Comparison of ENCODE assay signal across 9 cellular contexts in genomic region chrX:13747836-13748235, GRCh38. TPM values are rescaled to one million over a fixed set of nuclear protein-coding genes. Genes with fewer than 3 reads are reported as not detected.
DNase-seq lines count a peak whose midpoint lies in the region; ATAC-seq, FAIRE-seq and TF ChIP-seq lines count a peak whose summit lies in the region.
"Had no signal": no experiment of that assay in that cellular context is flagged by ENCODE, and none has a peak within 500 bp of the region (broad histone marks: within the 10 kb centered on the region; RNA-seq: fewer than 3 reads in every experiment).

No MANE protein-coding gene starts in this region.

- DNase-seq in CD14-positive monocyte (ENCODE audit: low spot score) = no peak
- no peak for DNase-seq in GM12892 (ENCODE audit: insufficient read length)
- DNase-seq in SJCRH30 = peak; percentile 57 to 73
- DNase-seq in epithelial cell of esophagus (ENCODE audit: low read depth) = peak; percentile 67
- no peak for DNase-seq in nephron progenitor cell

- H3K4me3 Mint-ChIP-seq in CD14-positive monocyte = no peak overlapping the region
- H3K4me3 Mint-ChIP-seq in nephron progenitor cell = no peak overlapping the region

- H3K27me3 ChIP-seq in SJCRH30 = no peaks in the 10 kb centered on the region
- H3K27me3 ChIP-seq: SJSA1 had no signal

- H3K4me1 ChIP-seq in SJCRH30 = peaks cover 4% of the 10 kb centered on the region; the same call in 1 of the 2 replicates
- H3K4me1 ChIP-seq: SJSA1 had no signal

- no peak overlapping the region for H3K27ac ChIP-seq in SJCRH30
- H3K27ac ChIP-seq: SJSA1 had no signal

- H3K36me3 Mint-ChIP-seq in CD14-positive monocyte = peaks cover 8 to 19% of the 10 kb centered on the region in 2 donors
- peaks cover 30% of the 10 kb centered on the region for H3K36me3 Mint-ChIP-seq in nephron progenitor cell (ENCODE audit: low read depth)

- TF ChIP-seq POLR2A in GM12892 (IDR thresholded peaks at IDR 0.05; ENCODE audit: low read depth, low read length) = no peak

- peak; percentile 52 for TF ChIP-seq CTCF in CD14-positive monocyte (IDR thresholded peaks at IDR 0.05)
- TF ChIP-seq CTCF in epithelial cell of esophagus (IDR thresholded peaks at IDR 0.05; ENCODE audit: insufficient read depth, low read depth, low read length, missing control alignments) = peak; percentile 53
- TF ChIP-seq CTCF in nephron progenitor cell (IDR thresholded peaks at IDR 0.05) = peak; percentile 26

- peak; percentile 87 for FAIRE-seq in GM12892 (lab: Jason Lieb, UNC)

- H3K9me3 Mint-ChIP-seq in CD14-positive monocyte (peaks cover 0 to 1% (median 0%) of the 10 kb centered on the region in 7 donors), nephron progenitor cell (peaks cover 13% of the 10 kb centered on the region)

- H3K27ac Mint-ChIP-seq in CD14-positive monocyte = peak overlapping the region in 3 of 7 donors; percentile 31 to 43 (median 33)
- no peak overlapping the region for H3K27ac Mint-ChIP-seq in nephron progenitor cell

- no peaks in the 10 kb centered on the region for H3K9me3 ChIP-seq in SJCRH30 (replicated peaks)
- H3K9me3 ChIP-seq: SJSA1 had no signal

- intact Hi-C loops in CD14-positive monocyte (cut with micrococcal nuclease) = loop anchor here in 1 of 2 donors (10.0 kb wide), 1 partner anchor 287 kb away; no protein-coding TSS in a partner anchor

- H3K4me1 Mint-ChIP-seq in CD14-positive monocyte = peaks cover 13% of the 10 kb centered on the region
- H3K4me1 Mint-ChIP-seq in nephron progenitor cell = no peaks in the 10 kb centered on the region

- peaks cover 49% of the 10 kb centered on the region for H3K36me3 ChIP-seq in SJCRH30

- H3K4me3 ChIP-seq in SJCRH30 (no peak overlapping the region), epithelial cell of esophagus (ENCODE audit: low read length) (no peak overlapping the region)
- H3K4me3 ChIP-seq: SJSA1 had no signal

- H3K27me3 Mint-ChIP-seq in CD14-positive monocyte (ENCODE audit: low read depth in 3 of 3) (peaks cover 0 to 8% (median 0%) of the 10 kb centered on the region in 3 donors), nephron progenitor cell (ENCODE audit: low read depth, poor library complexity) (no peaks in the 10 kb centered on the region)

- no peak for ATAC-seq in activated CD4-positive, CD25-positive, alpha-beta regulatory T cell treated with anti-CD3 and anti-CD28 coated beads, Interleukin-2, amount 50 U/mL, for 24 hours
- no peak for ATAC-seq in GM19035 (IDR thresholded peaks at IDR 0.05; ENCODE audit: unreplicated experiment)
- no peak for ATAC-seq in HG03139 (IDR thresholded peaks at IDR 0.05; ENCODE audit: unreplicated experiment)

RNA-seq across cellular contexts. Expression of gene OFD1, which starts 13.3 kb away (rescaled TPM):
- 1 to 10 TPM; 2.4 to 2.9 TPM for polyA plus RNA-seq in CD14-positive monocyte
- polyA plus RNA-seq in GM12892 (2012; ENCODE audit: missing spikeins) = 28.7 TPM
- 23.8 and 28.4 TPM in 2 replicates for total RNA-seq in SJCRH30 (2014; rRNA removed; shearing (Covaris generic))

RNA-seq across cellular contexts. Expression of gene TRAPPC2, which starts 13.4 kb away (rescaled TPM):
- 10 to 100 TPM; 12.2 to 18.3 TPM for polyA plus RNA-seq in CD14-positive monocyte
- polyA plus RNA-seq in GM12892 (2012; ENCODE audit: missing spikeins) = 20.8 TPM
- total RNA-seq in SJCRH30 (2014; rRNA removed; shearing (Covaris generic)) = 33.1 and 38.8 TPM in 2 replicates

RNA-seq across cellular contexts. Expression of gene RAB9A, which starts 58.9 kb away (rescaled TPM):
- 10 to 100 TPM; 30.8 to 38.1 TPM for polyA plus RNA-seq in CD14-positive monocyte
- 53.5 TPM for polyA plus RNA-seq in GM12892 (2012; ENCODE audit: missing spikeins)
- total RNA-seq in SJCRH30 (2014; rRNA removed; shearing (Covaris generic)) = 34.4 and 35.5 TPM in 2 replicates

Comparison
In these comparisons a context has a peak if more than half of its experiments do, and no peak if none do; other contexts are left out.
1. DNase-seq: peak in SJCRH30 (2 of 2) and epithelial cell of esophagus (single experiment); none in CD14-positive monocyte (single experiment), GM12892 (single experiment) and nephron progenitor cell (single experiment).
2. Peak in every context shown above with its lines, with median percentiles within 50 percentile points of each other: CTCF ChIP-seq.